ENCODE assay signal across 18 cellular contexts in genomic region chr3:792651-793050, GRCh38.
"Had no signal": no experiment of that assay in that cellular context is flagged by ENCODE, and none has a peak within 500 bp of the region (broad histone marks: within the 10 kb centered on the region; RNA-seq: fewer than 3 reads in every experiment).

No MANE protein-coding gene starts in this region.

- ATAC-seq: foreskin keratinocyte; lower lobe of right lung; natural killer cell; pancreas; sciatic nerve; stimulated activated naive B cell treated with anti-CD40 and anti-IgM and Interleukin-4, amounts not matched to agents 10 μg/mL and 1 μg/mL and 100 μg/mL, for 72 hours; stimulated activated naive CD8-positive, alpha-beta T cell treated with anti-CD3 and anti-CD28 coated beads, Interleukin-15, amount 100 ng/mL, for 72 hours had no signal

- DNase-seq: colonic mucosa; dermis blood vessel endothelial cell; esophagus squamous epithelium; foreskin keratinocyte; immature natural killer cell; left ventricle myocardium inferior; lower lobe of right lung; natural killer cell; occipital lobe; pancreas; spleen; stimulated activated CD4-positive, alpha-beta T cell treated with anti-CD3 and anti-CD28 coated beads, Interleukin-15, amount 100 ng/mL, for 24 hours; stimulated activated CD4-positive, alpha-beta T cell treated with anti-CD3 and anti-CD28 coated beads, Interleukin-1b, Interleukin-23, amount 100 ng/mL, for 48 hours; stimulated activated CD4-positive, alpha-beta T cell treated with anti-CD3 and anti-CD28 coated beads, Interleukin-4, amount 100 ng/mL, for 24 hours; stimulated activated naive B cell treated with anti-CD40 and anti-IgM and Interleukin-4, amounts not matched to agents 10 μg/mL and 1 μg/mL and 100 μg/mL, for 72 hours; stimulated activated naive CD8-positive, alpha-beta T cell treated with anti-CD3 and anti-CD28 coated beads, Interleukin-15, amount 100 ng/mL, for 72 hours; transverse colon had no signal
